Comparison of ENCODE assay signal across 9 cellular contexts in genomic region chr12:48003226-48004038, GRCh38. TPM values are rescaled to one million over a fixed set of nuclear protein-coding genes. Genes with fewer than 3 reads are reported as not detected.
DNase-seq lines count a peak whose midpoint lies in the region; ATAC-seq and TF ChIP-seq lines count a peak whose summit lies in the region.
"Had no signal": no experiment of that assay in that cellular context is flagged by ENCODE, and none has a peak within 500 bp of the region (broad histone marks: within the 10 kb centered on the region; RNA-seq: fewer than 3 reads in every experiment).

No MANE protein-coding gene starts in this region.

- H4K20me1 ChIP-seq in hepatocyte (ENCODE audit: insufficient read depth, poor library complexity, severe bottlenecking) = no peaks in the 10 kb centered on the region

- peak overlapping the region; percentile 42 for H2AFZ ChIP-seq in hepatocyte

- peak; percentile 15; the same call in 1 of the 2 replicates for TF ChIP-seq CTCF in WERI-Rb-1 (IDR thresholded peaks at IDR 0.05; ENCODE audit: low read depth, low read length)
- no peak for TF ChIP-seq CTCF in hepatocyte (IDR thresholded peaks at IDR 0.05; ENCODE audit: poor library complexity)

- WGBS in hepatocyte (ENCODE audit: low lambda C conversion rate, missing lambda C conversion rate) = 8% methylated on average over 35 of the region's 38 CpGs

- H3K36me3 ChIP-seq in WERI-Rb-1 (no peaks in the 10 kb centered on the region), hepatocyte (replicated peaks; ENCODE audit: insufficient read depth, low read depth) (no peaks in the 10 kb centered on the region), stomach smooth muscle (ENCODE audit: control insufficient read depth in 2 of 2, insufficient read depth in 2 of 2, low read length in 2 of 2) (no peaks in the 10 kb centered on the region)

- H3K27ac ChIP-seq in WERI-Rb-1 (no peak overlapping the region), hepatocyte (no peak overlapping the region), stomach smooth muscle (ENCODE audit: low read length) (no peak overlapping the region)

- H3K4me2 ChIP-seq in hepatocyte = peak overlapping the region; percentile 95

- peak; percentile 68 for DNase-seq in activated CD8-positive, alpha-beta memory T cell treated with anti-CD3 and anti-CD28 coated beads for 24 hours
- no peak for DNase-seq in activated CD8-positive, alpha-beta memory T cell treated with anti-CD3 and anti-CD28 coated beads, Interleukin-2, amount 50 U/mL, for 4 hours
- DNase-seq in WERI-Rb-1 = no peak
- no peak for DNase-seq in hepatocyte (ENCODE audit: low spot score)
- DNase-seq in HT-29 (ENCODE audit: low spot score) = no peak

- ATAC-seq in GM18907 (IDR thresholded peaks at IDR 0.05; ENCODE audit: unreplicated experiment) (no peak), HG02870 (IDR thresholded peaks at IDR 0.05; ENCODE audit: unreplicated experiment) (no peak)

- H3K9me3 ChIP-seq in WERI-Rb-1 (ENCODE audit: severe bottlenecking) = no peaks in the 10 kb centered on the region
- no peaks in the 10 kb centered on the region for H3K9me3 ChIP-seq in hepatocyte (ENCODE audit: low read depth)
- no peaks in the 10 kb centered on the region for H3K9me3 ChIP-seq in stomach smooth muscle (ENCODE audit: control insufficient read depth in 2 of 2, low read length in 2 of 2)

- H3K79me2 ChIP-seq in hepatocyte = no peaks in the 10 kb centered on the region

- H3K4me3 ChIP-seq in WERI-Rb-1 (ENCODE audit: low read depth, low read length) = peak overlapping the region; percentile 52
- H3K4me3 ChIP-seq in hepatocyte = peak overlapping the region; percentile 28
- peak overlapping the region; percentile 63 to 66 for H3K4me3 ChIP-seq in stomach smooth muscle (ENCODE audit: low read length in 2 of 2)

- H3K9ac ChIP-seq in stomach smooth muscle (ENCODE audit: low read length in 2 of 2) = no peak overlapping the region

- H3K27me3 ChIP-seq in WERI-Rb-1 (ENCODE audit: insufficient read depth, low read depth, severe bottlenecking) = peaks cover 44% of the 10 kb centered on the region
- peaks cover 37% of the 10 kb centered on the region for H3K27me3 ChIP-seq in hepatocyte
- H3K27me3 ChIP-seq in stomach smooth muscle (ENCODE audit: control insufficient read depth in 1 of 2, insufficient read depth in 2 of 2, low read length in 2 of 2) = peaks cover 51 to 62% of the 10 kb centered on the region in 2 donors

- H3K4me1 ChIP-seq in hepatocyte (ENCODE audit: insufficient read depth) = peaks cover 29% of the 10 kb centered on the region
- H3K4me1 ChIP-seq in stomach smooth muscle (ENCODE audit: control insufficient read depth, insufficient read depth, low read length) = peaks cover 42% of the 10 kb centered on the region

- no peaks in the 10 kb centered on the region for H3K9me2 ChIP-seq in hepatocyte (replicated peaks; ENCODE audit: insufficient read depth)

RNA-seq across cellular contexts. Expression of gene COL2A1, which starts 0.8 kb away (rescaled TPM):
- 32.7 and 52.5 TPM in 2 replicates for total RNA-seq in hepatocyte
- polyA plus RNA-seq in hepatocyte = 43.8 and 57.9 TPM in 2 replicates
- total RNA-seq in HT-29 (2014; rRNA removed; shearing (Covaris generic)) = not detected in 2 replicates
- total RNA-seq: renal cortical epithelial cell had no signal

RNA-seq across cellular contexts. Expression of gene TMEM106C, which starts 40.0 kb away (rescaled TPM):
- total RNA-seq in hepatocyte = 113 and 124 TPM in 2 replicates
- 98.1 and 101 TPM in 2 replicates for polyA plus RNA-seq in hepatocyte
- 126 and 132 TPM in 2 replicates for total RNA-seq in HT-29 (2014; rRNA removed; shearing (Covaris generic))

Comparison
In these comparisons a context has a peak if more than half of its experiments do, and no peak if none do; other contexts are left out.
1. RNA of gene COL2A1, which starts 0.8 kb away (total RNA-seq): 32.7 to 52.5 TPM in hepatocyte; not detected in HT-29; every median in the first group is over 10 times any median in the second.
2. Peak in every context shown above with its lines, with median percentiles within 50 percentile points of each other: H3K4me3 ChIP-seq.